8 cellular contexts compared by ENCODE assay signal in genomic region chr14:20327005-20327869, GRCh38. TPM values are rescaled to one million over a fixed set of nuclear protein-coding genes. Genes with fewer than 3 reads are reported as not detected.
A peak's percentile ranks its signal among the peaks of the same experiment; 100 is the strongest.
DNase-seq lines count a peak whose midpoint lies in the region; ATAC-seq and TF ChIP-seq lines count a peak whose summit lies in the region.

No MANE protein-coding gene starts in this region.

- H3K9me3 Mint-ChIP-seq in activated CD8-positive, alpha-beta memory T cell treated with anti-CD3 and anti-CD28 coated beads, Interleukin-2, amount 10 ng/mL, durations not matched to agents 7 days and 5 days (ENCODE audit: low read depth), result no peaks in the 10 kb centered on the region
- H3K9me3 Mint-ChIP-seq in activated T-helper 1 cell treated with anti-CD3 and anti-CD28 coated beads, Interleukin-12 subunit alpha, Interleukin-12 subunit beta, Interleukin-2, Interleukin-4 antibody, amounts not matched to agents 30 ng/mL and 10 ng/mL and 1 ng/mL, durations not matched to agents 14 hours and 24 hours and 36 hours, result no peaks in the 10 kb centered on the region
- H3K9me3 Mint-ChIP-seq in progenitor cell of endocrine pancreas (ENCODE audit: low read depth), result no peaks in the 10 kb centered on the region

- CTCF ChIA-PET in activated CD8-positive, alpha-beta memory T cell treated with anti-CD3 and anti-CD28 coated beads, Interleukin-2, amount 10 ng/mL, durations not matched to agents 7 days and 5 days (lab: Charles Lee), result interaction anchor here (0.6 to 6.0 kb wide), 27 partner anchors 10 to 370 kb away, joined by 3 to 89 read pairs (median 5); partner anchors contain the start of genes ANG and PARP2

- H3K4me3 Mint-ChIP-seq in activated CD8-positive, alpha-beta memory T cell treated with anti-CD3 and anti-CD28 coated beads, Interleukin-2, amount 10 ng/mL, durations not matched to agents 7 days and 5 days, result peak overlapping the region; percentile 1
- H3K4me3 Mint-ChIP-seq in activated T-helper 1 cell treated with anti-CD3 and anti-CD28 coated beads, Interleukin-12 subunit alpha, Interleukin-12 subunit beta, Interleukin-2, Interleukin-4 antibody, amounts not matched to agents 30 ng/mL and 10 ng/mL and 1 ng/mL, durations not matched to agents 14 hours and 24 hours and 36 hours, result peak overlapping the region; percentile 9
- H3K4me3 Mint-ChIP-seq in progenitor cell of endocrine pancreas (ENCODE audit: low read depth), result no peak overlapping the region

- H3K36me3 Mint-ChIP-seq in activated CD8-positive, alpha-beta memory T cell treated with anti-CD3 and anti-CD28 coated beads, Interleukin-2, amount 10 ng/mL, durations not matched to agents 7 days and 5 days, result peaks cover 37% of the 10 kb centered on the region
- H3K36me3 Mint-ChIP-seq in activated T-helper 1 cell treated with anti-CD3 and anti-CD28 coated beads, Interleukin-12 subunit alpha, Interleukin-12 subunit beta, Interleukin-2, Interleukin-4 antibody, amounts not matched to agents 30 ng/mL and 10 ng/mL and 1 ng/mL, durations not matched to agents 14 hours and 24 hours and 36 hours (ENCODE audit: low read depth), result peaks cover 28% of the 10 kb centered on the region
- H3K36me3 Mint-ChIP-seq in progenitor cell of endocrine pancreas (ENCODE audit: insufficient read depth), result peaks cover 13% of the 10 kb centered on the region

- DNase-seq in activated CD8-positive, alpha-beta memory T cell treated with anti-CD3 and anti-CD28 coated beads, Interleukin-2, amount 10 ng/mL, durations not matched to agents 7 days and 5 days, result no peak
- DNase-seq in activated CD8-positive, alpha-beta memory T cell treated with anti-CD3 and anti-CD28 coated beads, Interleukin-2, amount 50 U/mL, for 4 hours, result no peak
- peak; percentile 64 for DNase-seq in NCI-H345 treated with DMSO at 0.1 percent for 48 hours (lab: John Stamatoyannopoulos, UW; ENCODE audit: unreplicated experiment)
- peak; percentile 22 for DNase-seq in activated T-helper 1 cell treated with anti-CD3 and anti-CD28 coated beads, Interleukin-12 subunit alpha, Interleukin-12 subunit beta, Interleukin-2, Interleukin-4 antibody, amounts not matched to agents 30 ng/mL and 10 ng/mL and 1 ng/mL, durations not matched to agents 14 hours and 24 hours and 36 hours (ENCODE audit: low spot score)
- DNase-seq in germinal center (ENCODE audit: low spot score), result peak; percentile 55
- no peak for DNase-seq in progenitor cell of endocrine pancreas (ENCODE audit: low spot score, unreplicated experiment)

- H3K27ac Mint-ChIP-seq in activated CD8-positive, alpha-beta memory T cell treated with anti-CD3 and anti-CD28 coated beads, Interleukin-2, amount 10 ng/mL, durations not matched to agents 7 days and 5 days, result peak overlapping the region; percentile 33
- peak overlapping the region; percentile 13 for H3K27ac Mint-ChIP-seq in activated T-helper 1 cell treated with anti-CD3 and anti-CD28 coated beads, Interleukin-12 subunit alpha, Interleukin-12 subunit beta, Interleukin-2, Interleukin-4 antibody, amounts not matched to agents 30 ng/mL and 10 ng/mL and 1 ng/mL, durations not matched to agents 14 hours and 24 hours and 36 hours
- H3K27ac Mint-ChIP-seq in progenitor cell of endocrine pancreas, result peak overlapping the region; percentile 3

- ATAC-seq in activated CD8-positive, alpha-beta memory T cell treated with anti-CD3 and anti-CD28 coated beads, Interleukin-2, amount 10 ng/mL, durations not matched to agents 7 days and 5 days, result peak; percentile 45
- ATAC-seq in HG02970 (IDR thresholded peaks at IDR 0.05; ENCODE audit: low FRiP score, unreplicated experiment) (peak; percentile 56), GM19328 (IDR thresholded peaks at IDR 0.05; ENCODE audit: unreplicated experiment) (no peak)

- TF ChIP-seq CTCF in progenitor cell of endocrine pancreas (IDR thresholded peaks at IDR 0.05; ENCODE audit: unreplicated experiment), result peak; percentile 84

- H3K4me1 Mint-ChIP-seq in activated CD8-positive, alpha-beta memory T cell treated with anti-CD3 and anti-CD28 coated beads, Interleukin-2, amount 10 ng/mL, durations not matched to agents 7 days and 5 days, result peaks cover 48% of the 10 kb centered on the region
- peaks cover 52% of the 10 kb centered on the region for H3K4me1 Mint-ChIP-seq in activated T-helper 1 cell treated with anti-CD3 and anti-CD28 coated beads, Interleukin-12 subunit alpha, Interleukin-12 subunit beta, Interleukin-2, Interleukin-4 antibody, amounts not matched to agents 30 ng/mL and 10 ng/mL and 1 ng/mL, durations not matched to agents 14 hours and 24 hours and 36 hours (ENCODE audit: low read depth)
- peaks cover 19% of the 10 kb centered on the region for H3K4me1 Mint-ChIP-seq in progenitor cell of endocrine pancreas (ENCODE audit: low read depth)

- intact Hi-C loops in activated T-helper 1 cell treated with anti-CD3 and anti-CD28 coated beads, Interleukin-12 subunit alpha, Interleukin-12 subunit beta, Interleukin-2, Interleukin-4 antibody, amounts not matched to agents 30 ng/mL and 10 ng/mL and 1 ng/mL, durations not matched to agents 14 hours and 24 hours and 36 hours (cut with micrococcal nuclease), result loop anchor here (1.0 to 2.0 kb wide), 4 partner anchors 16 to 282 kb away; partner anchors contain the start of genes OSGEP and PARP2

- H3K27me3 Mint-ChIP-seq in activated CD8-positive, alpha-beta memory T cell treated with anti-CD3 and anti-CD28 coated beads, Interleukin-2, amount 10 ng/mL, durations not matched to agents 7 days and 5 days, result no peaks in the 10 kb centered on the region
- no peaks in the 10 kb centered on the region for H3K27me3 Mint-ChIP-seq in activated T-helper 1 cell treated with anti-CD3 and anti-CD28 coated beads, Interleukin-12 subunit alpha, Interleukin-12 subunit beta, Interleukin-2, Interleukin-4 antibody, amounts not matched to agents 30 ng/mL and 10 ng/mL and 1 ng/mL, durations not matched to agents 14 hours and 24 hours and 36 hours (ENCODE audit: insufficient read depth)
- H3K27me3 Mint-ChIP-seq in progenitor cell of endocrine pancreas, result no peaks in the 10 kb centered on the region

RNA-seq across cellular contexts. Expression of gene CCNB1IP1, which starts 5.8 kb away (rescaled TPM):
- 10 to 100 TPM; 39.0 to 39.5 TPM for total RNA-seq in activated CD8-positive, alpha-beta memory T cell treated with anti-CD3 and anti-CD28 coated beads, Interleukin-2, amount 10 ng/mL, durations not matched to agents 7 days and 5 days
- 61.2 and 72.5 TPM in 2 replicates for total RNA-seq in activated T-helper 1 cell treated with anti-CD3 and anti-CD28 coated beads, Interleukin-12 subunit alpha, Interleukin-12 subunit beta, Interleukin-2, Interleukin-4 antibody, amounts not matched to agents 30 ng/mL and 10 ng/mL and 1 ng/mL, durations not matched to agents 14 hours and 24 hours and 36 hours
- total RNA-seq in progenitor cell of endocrine pancreas, result 112 and 122 TPM in 2 replicates

RNA-seq across cellular contexts. Expression of gene PARP2, which starts 16.2 kb away (rescaled TPM):
- total RNA-seq in activated CD8-positive, alpha-beta memory T cell treated with anti-CD3 and anti-CD28 coated beads, Interleukin-2, amount 10 ng/mL, durations not matched to agents 7 days and 5 days, result 10 to 100 TPM; 32.6 to 38.4 TPM
- total RNA-seq in activated T-helper 1 cell treated with anti-CD3 and anti-CD28 coated beads, Interleukin-12 subunit alpha, Interleukin-12 subunit beta, Interleukin-2, Interleukin-4 antibody, amounts not matched to agents 30 ng/mL and 10 ng/mL and 1 ng/mL, durations not matched to agents 14 hours and 24 hours and 36 hours, result 32.5 and 36.6 TPM in 2 replicates
- 32.2 and 35.6 TPM in 2 replicates for total RNA-seq in progenitor cell of endocrine pancreas

RNA-seq across cellular contexts. Expression of gene TTC5, which starts 21.5 kb away (rescaled TPM):
- total RNA-seq in activated CD8-positive, alpha-beta memory T cell treated with anti-CD3 and anti-CD28 coated beads, Interleukin-2, amount 10 ng/mL, durations not matched to agents 7 days and 5 days, result 10 to 100 TPM; 22.4 to 24.4 TPM
- 33.0 and 33.7 TPM in 2 replicates for total RNA-seq in activated T-helper 1 cell treated with anti-CD3 and anti-CD28 coated beads, Interleukin-12 subunit alpha, Interleukin-12 subunit beta, Interleukin-2, Interleukin-4 antibody, amounts not matched to agents 30 ng/mL and 10 ng/mL and 1 ng/mL, durations not matched to agents 14 hours and 24 hours and 36 hours
- 29.4 and 30.0 TPM in 2 replicates for total RNA-seq in progenitor cell of endocrine pancreas

Comparison
In these comparisons a context has a peak if more than half of its experiments do, and no peak if none do; other contexts are left out.
1. DNase-seq: peak in NCI-H345 treated with DMSO at 0.1 percent for 48 hours (single experiment), activated T-helper 1 cell treated with anti-CD3 and anti-CD28 coated beads, Interleukin-12 subunit alpha, Interleukin-12 subunit beta, Interleukin-2, Interleukin-4 antibody, amounts not matched to agents 30 ng/mL and 10 ng/mL and 1 ng/mL, durations not matched to agents 14 hours and 24 hours and 36 hours (single experiment) and germinal center (single experiment); none in activated CD8-positive, alpha-beta memory T cell treated with anti-CD3 and anti-CD28 coated beads, Interleukin-2, amount 10 ng/mL, durations not matched to agents 7 days and 5 days (single experiment), activated CD8-positive, alpha-beta memory T cell treated with anti-CD3 and anti-CD28 coated beads, Interleukin-2, amount 50 U/mL, for 4 hours (single experiment) and progenitor cell of endocrine pancreas (single experiment).
2. Peak in every context shown above with its lines, with median percentiles within 50 percentile points of each other: H3K27ac Mint-ChIP-seq.